9 cellular contexts compared by ENCODE assay signal in the genomic region with DNA sequence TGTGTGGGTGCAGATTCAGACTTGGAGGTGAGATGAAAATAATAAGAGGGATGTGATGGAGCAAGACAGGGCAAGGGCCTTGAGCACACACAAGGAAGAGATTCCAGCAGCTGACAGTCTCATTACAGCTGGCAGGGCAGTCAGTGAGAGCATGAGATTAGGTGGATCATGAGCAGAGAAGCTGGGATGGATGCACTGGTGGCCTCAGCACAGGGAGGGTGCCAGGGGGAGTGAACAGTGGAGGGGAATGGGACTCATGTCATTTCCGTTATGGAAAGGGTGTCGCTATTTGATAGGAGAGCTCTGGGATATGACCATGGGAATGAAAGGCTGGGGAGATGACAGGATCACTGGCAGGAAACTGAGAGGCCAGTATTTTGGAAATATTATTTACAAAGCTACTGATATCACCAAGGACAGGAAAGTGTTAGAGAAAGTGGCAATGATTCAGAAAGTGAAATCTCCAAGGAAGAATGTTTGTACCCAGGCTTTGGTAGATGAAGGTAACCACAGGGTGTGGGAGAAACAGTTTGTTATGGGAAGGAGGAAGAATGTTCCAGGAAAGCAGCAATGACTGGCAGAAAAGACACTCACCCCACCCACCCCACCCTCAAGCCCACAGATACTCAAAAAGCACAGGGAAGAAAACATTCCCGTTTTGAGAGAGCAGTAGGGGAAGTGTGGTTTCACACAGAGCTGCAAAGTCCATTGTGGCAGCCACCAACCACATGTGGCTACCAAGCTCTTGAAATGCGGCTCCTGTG.
A peak's percentile ranks its signal among the peaks of the same experiment; 100 is the strongest.
DNase-seq lines count a peak whose midpoint lies in the region; ATAC-seq and TF ChIP-seq lines count a peak whose summit lies in the region.
"Had no signal": no experiment of that assay in that cellular context is flagged by ENCODE, and none has a peak within 500 bp of the region (broad histone marks: within the 10 kb centered on the region; RNA-seq: fewer than 3 reads in every experiment).

No MANE protein-coding gene starts in this region.

- DNase-seq in GF-D8 (lab: John Stamatoyannopoulos, UW) (peak; percentile 27), M059J (ENCODE audit: low read depth) (peak; percentile 47), choroid plexus epithelial cell (ENCODE audit: low read depth) (peak; percentile 73), mucosa of descending colon (no peak), inferior parietal cortex (ENCODE audit: extremely low spot score) (no peak), EL (no peak)
- DNase-seq in stimulated activated naive CD4-positive, alpha-beta T cell treated with Interleukin-2 at 50 U/mL for 16 hours (lab: John Stamatoyannopoulos, UW) = no peak
- DNase-seq: DMS79 treated with DMSO at 0.1 percent for 48 hours, NCI-H774 had no signal

- no peaks in the 10 kb centered on the region for H3K4me1 ChIP-seq in mucosa of descending colon (ENCODE audit: low read depth)

- TF ChIP-seq CTCF in choroid plexus epithelial cell (conservative IDR thresholded peaks at IDR 0.05; ENCODE audit: low read depth, low read length) (no peak), mucosa of descending colon (IDR thresholded peaks at IDR 0.05) (no peak)

- intact Hi-C loops in mucosa of descending colon (cut with DNase I, micrococcal nuclease) = loop anchor here (2.0 to 10.0 kb wide), 3 partner anchors 253 to 541 kb away; no protein-coding TSS in a partner anchor

- ATAC-seq in mucosa of descending colon = peak; percentile 56

- H3K4me3 ChIP-seq in choroid plexus epithelial cell (ENCODE audit: low read depth, low read length) (no peak overlapping the region), mucosa of descending colon (no peak overlapping the region)

- no peaks in the 10 kb centered on the region for H3K36me3 ChIP-seq in mucosa of descending colon (ENCODE audit: low read depth)

- no peaks in the 10 kb centered on the region for H3K9me3 ChIP-seq in mucosa of descending colon

Comparison
In these comparisons a context has a peak if more than half of its experiments do, and no peak if none do; other contexts are left out.
1. DNase-seq: peak in GF-D8 (single experiment), M059J (single experiment) and choroid plexus epithelial cell (single experiment); none in mucosa of descending colon (0 of 3), inferior parietal cortex (single experiment), stimulated activated naive CD4-positive, alpha-beta T cell treated with Interleukin-2 at 50 U/mL for 16 hours (single experiment) and EL (single experiment).